In genomic region chr7:36153571-36154097, GRCh38 we compare ENCODE assay signal across 8 cellular contexts. TPM values are rescaled to one million over a fixed set of nuclear protein-coding genes. Genes with fewer than 3 reads are reported as not detected.
DNase-seq lines count a peak whose midpoint lies in the region; ATAC-seq lines count a peak whose summit lies in the region.

No MANE protein-coding gene starts in this region.

- H3K4me1 ChIP-seq in endocrine pancreas (ENCODE audit: control insufficient read depth, insufficient read depth, low read length) (no peaks in the 10 kb centered on the region), muscle layer of duodenum (ENCODE audit: control insufficient read depth in 1 of 2, insufficient read depth in 2 of 2, low read length in 2 of 2) (peaks cover 25 to 45% of the 10 kb centered on the region in 2 donors)

- H3K9ac ChIP-seq in endocrine pancreas (ENCODE audit: control insufficient read depth, insufficient read depth, low read length) = peak overlapping the region; percentile 71

- peaks cover 28 to 48% (median 38%) of the 10 kb centered on the region in 3 donors for H3K4me1 Mint-ChIP-seq in T-cell

- ATAC-seq in HG03025 (IDR thresholded peaks at IDR 0.05; ENCODE audit: low FRiP score, unreplicated experiment) (peak; percentile 13), T-cell (replicated peaks in 1 of 4) (peak in 3 of 4 experiments; percentile 3 to 4 (median 3)), GM19463 (IDR thresholded peaks at IDR 0.05; ENCODE audit: unreplicated experiment) (no peak)

- peak overlapping the region; percentile 68 for H3K27ac ChIP-seq in muscle layer of duodenum (ENCODE audit: low read length)

- H3K27me3 Mint-ChIP-seq in T-cell = no peaks in the 10 kb centered on the region

- CTCF ChIA-PET in T-cell (lab: Charles Lee) = no interaction called here

- H3K27me3 ChIP-seq in endocrine pancreas (ENCODE audit: control insufficient read depth, insufficient read depth, low read length) = no peaks in the 10 kb centered on the region
- no peaks in the 10 kb centered on the region for H3K27me3 ChIP-seq in muscle layer of duodenum (ENCODE audit: low read depth, low read length)

- POLR2A ChIA-PET in T-cell (lab: Charles Lee) = no interaction called here

- no peaks in the 10 kb centered on the region for H3K9me3 Mint-ChIP-seq in T-cell

- H3K4me3 ChIP-seq in endocrine pancreas (ENCODE audit: control insufficient read depth, insufficient read depth, low read length) (peak overlapping the region; percentile 42), muscle layer of duodenum (ENCODE audit: low read depth in 1 of 2, low read length in 2 of 2) (peak overlapping the region; percentile 77 to 89)

- DNase-seq in DMS53 (lab: John Stamatoyannopoulos, UW) = peak; percentile 62
- no peak for DNase-seq in DMS53 treated with DMSO at 0.1 percent for 48 hours (lab: John Stamatoyannopoulos, UW; ENCODE audit: unreplicated experiment)
- peak in 10 of 34 experiments; percentile 4 to 33 (median 10) for DNase-seq in T-cell
- DNase-seq in DMS79 treated with DMSO at 0.1 percent for 48 hours (lab: John Stamatoyannopoulos, UW) = no peak

- H3K36me3 Mint-ChIP-seq in T-cell = peaks cover 5% of the 10 kb centered on the region

- H3K36me3 ChIP-seq in endocrine pancreas (ENCODE audit: control insufficient read depth, insufficient read depth, low read length) (no peaks in the 10 kb centered on the region), muscle layer of duodenum (ENCODE audit: control insufficient read depth in 1 of 2, insufficient read depth in 2 of 2, low read length in 2 of 2) (no peaks in the 10 kb centered on the region)

- peak overlapping the region; percentile 67 to 77 (median 75) for H3K4me3 Mint-ChIP-seq in T-cell

- H3K27ac Mint-ChIP-seq in T-cell = peak overlapping the region in 1 of 2 donors; percentile 39

- no peaks in the 10 kb centered on the region for H3K9me3 ChIP-seq in endocrine pancreas (ENCODE audit: control insufficient read depth, low read length)
- H3K9me3 ChIP-seq in muscle layer of duodenum (ENCODE audit: control insufficient read depth in 1 of 2, low read length in 2 of 2) = peaks cover 0 to 2% of the 10 kb centered on the region in 2 donors

RNA-seq across cellular contexts. Expression of gene EEPD1, which starts 0.6 kb away (rescaled TPM):
- 10 to 100 TPM in 1 of 5 donors, 1 to 10 TPM in 4; 2.7 to 16.2 (median 4.2) TPM for total RNA-seq in T-cell
